10 cellular contexts compared by ENCODE assay signal in the genomic region with DNA sequence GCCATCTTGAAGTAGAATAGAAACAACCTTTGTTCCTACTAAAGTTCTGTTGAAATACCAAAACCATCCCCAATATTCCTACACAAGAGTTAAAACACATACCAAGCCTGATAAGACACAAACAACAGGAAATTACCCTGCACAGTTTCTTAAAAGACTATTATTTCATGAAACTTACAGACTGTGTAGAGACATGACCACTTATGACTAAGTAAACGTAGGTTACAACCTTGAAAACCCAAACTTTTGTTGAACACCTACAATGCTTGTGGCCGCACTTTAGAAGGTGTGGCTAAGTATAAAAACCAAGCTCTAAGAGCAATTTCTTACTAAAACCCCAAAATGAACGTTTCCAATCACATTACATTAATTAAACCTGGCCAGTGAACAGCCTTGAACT. TPM values are rescaled to one million over a fixed set of nuclear protein-coding genes. Genes with fewer than 3 reads are reported as not detected.
DNase-seq lines count a peak whose midpoint lies in the region; ATAC-seq and TF ChIP-seq lines count a peak whose summit lies in the region.
"Had no signal": no experiment of that assay in that cellular context is flagged by ENCODE, and none has a peak within 500 bp of the region (broad histone marks: within the 10 kb centered on the region; RNA-seq: fewer than 3 reads in every experiment).

No MANE protein-coding gene starts in this region.

- no peaks in the 10 kb centered on the region for H3K27me3 Mint-ChIP-seq in activated T-cell treated with anti-CD3 and anti-CD28 coated beads, Interleukin-2, amount 50 U/mL, for 24 hours
- no peaks in the 10 kb centered on the region for H3K27me3 Mint-ChIP-seq in activated B cell treated with CpG ODN at 0.5 μM for 24 hours

- H3K9ac ChIP-seq in smooth muscle cell (ENCODE audit: low read depth) = peak overlapping the region; percentile 96

- peaks cover 60% of the 10 kb centered on the region for H3K4me1 Mint-ChIP-seq in activated T-cell treated with anti-CD3 and anti-CD28 coated beads, Interleukin-2, amount 50 U/mL, for 24 hours (ENCODE audit: low read depth)
- peaks cover 48% of the 10 kb centered on the region for H3K4me1 Mint-ChIP-seq in activated B cell treated with CpG ODN at 0.5 μM for 24 hours

- POLR2A ChIA-PET in activated B cell treated with CpG ODN at 0.5 μM for 24 hours (lab: Charles Lee) = no interaction called here

- intact Hi-C loops in activated B cell treated with CpG ODN at 0.5 μM for 24 hours (cut with micrococcal nuclease) = loop anchor here (10.0 kb wide), 1 partner anchor 1824 kb away; a partner anchor contains a TSS

- no peak for ATAC-seq in activated B cell treated with CpG ODN at 0.5 μM for 24 hours (ENCODE audit: low read depth)
- no peak for ATAC-seq in GM21526 (IDR thresholded peaks at IDR 0.05; ENCODE audit: low FRiP score, unreplicated experiment)
- ATAC-seq in HG03565 (IDR thresholded peaks at IDR 0.05; ENCODE audit: unreplicated experiment) = no peak

- H3K9me3 Mint-ChIP-seq in activated T-cell treated with anti-CD3 and anti-CD28 coated beads, Interleukin-2, amount 50 U/mL, for 24 hours = no peaks in the 10 kb centered on the region
- H3K9me3 Mint-ChIP-seq in activated B cell treated with CpG ODN at 0.5 μM for 24 hours = no peaks in the 10 kb centered on the region

- CTCF ChIA-PET in activated B cell treated with CpG ODN at 0.5 μM for 24 hours (lab: Charles Lee) = no interaction called here

- DNase-seq in activated T-cell treated with anti-CD3 and anti-CD28 coated beads, Interleukin-2, amount 50 U/mL, for 24 hours = no peak
- DNase-seq in activated T-cell treated with anti-CD3 and anti-CD28 coated beads, Interleukin-2, amount 50 U/mL, for 1 hour = no peak
- DNase-seq in activated B cell treated with CpG ODN at 0.5 μM for 24 hours = no peak
- DNase-seq in fibroblast of pulmonary artery (ENCODE audit: low read depth) = peak; percentile 87
- DNase-seq in smooth muscle cell (lab: John Stamatoyannopoulos, UW; ENCODE audit: unreplicated experiment) = no peak
- DNase-seq in NCI-H2171 (lab: John Stamatoyannopoulos, UW) = no peak
- DNase-seq: NCI-H524 treated with DMSO at 0.1 percent for 48 hours; stimulated activated CD4-positive, alpha-beta T cell treated with anti-CD3 and anti-CD28 coated beads, Interleukin-12 subunit alpha, Interleukin-12 subunit beta, amount 100 ng/mL, for 4 hours had no signal

- peaks cover 67% of the 10 kb centered on the region for H3K79me2 ChIP-seq in smooth muscle cell (ENCODE audit: low read depth)

- H3K27ac ChIP-seq in smooth muscle cell (ENCODE audit: low read depth) = peak overlapping the region; percentile 91

- peaks cover 45% of the 10 kb centered on the region for H3K36me3 Mint-ChIP-seq in activated T-cell treated with anti-CD3 and anti-CD28 coated beads, Interleukin-2, amount 50 U/mL, for 24 hours (ENCODE audit: low read depth)
- no peaks in the 10 kb centered on the region for H3K36me3 Mint-ChIP-seq in activated B cell treated with CpG ODN at 0.5 μM for 24 hours (ENCODE audit: low read depth)

- peaks cover 49% of the 10 kb centered on the region for H3K4me1 ChIP-seq in smooth muscle cell (ENCODE audit: low read depth)

- H3K27me3 ChIP-seq in smooth muscle cell (ENCODE audit: low read depth) = no peaks in the 10 kb centered on the region

- TF ChIP-seq CTCF in activated B cell treated with CpG ODN at 0.5 μM for 24 hours (IDR thresholded peaks at IDR 0.05) = no peak
- TF ChIP-seq CTCF in fibroblast of pulmonary artery (IDR thresholded peaks at IDR 0.05; ENCODE audit: low read length, missing control alignments) = no peak
- no peak for TF ChIP-seq CTCF in smooth muscle cell (IDR thresholded peaks at IDR 0.05; ENCODE audit: borderline replicate concordance, insufficient read depth, poor library complexity, severe bottlenecking)

- peak overlapping the region; percentile 92 for H3K4me3 Mint-ChIP-seq in activated T-cell treated with anti-CD3 and anti-CD28 coated beads, Interleukin-2, amount 50 U/mL, for 24 hours
- H3K4me3 Mint-ChIP-seq in activated B cell treated with CpG ODN at 0.5 μM for 24 hours = peak overlapping the region; percentile 57

- H3F3A ChIP-seq in smooth muscle cell (ENCODE audit: low read depth) = no peaks in the 10 kb centered on the region

- WGBS in smooth muscle cell (ENCODE audit: low lambda C conversion rate) = 12% methylated on average over 3 of the region's 3 CpGs

- H3K4me2 ChIP-seq in smooth muscle cell = peak overlapping the region; percentile 99

- H3K36me3 ChIP-seq in smooth muscle cell (ENCODE audit: low read depth) = no peaks in the 10 kb centered on the region

- H3K9me3 ChIP-seq in smooth muscle cell (replicated peaks; ENCODE audit: low read depth) = no peaks in the 10 kb centered on the region

- peak overlapping the region; percentile 92 for H3K4me3 ChIP-seq in fibroblast of pulmonary artery (replicated peaks; ENCODE audit: low read depth, low read length)
- H3K4me3 ChIP-seq in smooth muscle cell = peak overlapping the region; percentile 100

- H2AFZ ChIP-seq in smooth muscle cell (ENCODE audit: low read depth) = no peak overlapping the region

- peaks cover 64% of the 10 kb centered on the region for H4K20me1 ChIP-seq in smooth muscle cell (ENCODE audit: low read depth)

- peak overlapping the region; percentile 87 for H3K27ac Mint-ChIP-seq in activated T-cell treated with anti-CD3 and anti-CD28 coated beads, Interleukin-2, amount 50 U/mL, for 24 hours
- H3K27ac Mint-ChIP-seq in activated B cell treated with CpG ODN at 0.5 μM for 24 hours = no peak overlapping the region

RNA-seq across cellular contexts. Expression of a gene that starts 2.0 kb away (rescaled TPM):
- total RNA-seq in activated B cell treated with CpG ODN at 0.5 μM for 24 hours (97.3 and 99.0 TPM in 2 replicates), smooth muscle cell (120 and 125 TPM in 2 replicates)
- 59.7 and 63.8 TPM in 2 replicates for polyA plus RNA-seq in smooth muscle cell
